8 cellular contexts compared by ENCODE assay signal in the genomic region with DNA sequence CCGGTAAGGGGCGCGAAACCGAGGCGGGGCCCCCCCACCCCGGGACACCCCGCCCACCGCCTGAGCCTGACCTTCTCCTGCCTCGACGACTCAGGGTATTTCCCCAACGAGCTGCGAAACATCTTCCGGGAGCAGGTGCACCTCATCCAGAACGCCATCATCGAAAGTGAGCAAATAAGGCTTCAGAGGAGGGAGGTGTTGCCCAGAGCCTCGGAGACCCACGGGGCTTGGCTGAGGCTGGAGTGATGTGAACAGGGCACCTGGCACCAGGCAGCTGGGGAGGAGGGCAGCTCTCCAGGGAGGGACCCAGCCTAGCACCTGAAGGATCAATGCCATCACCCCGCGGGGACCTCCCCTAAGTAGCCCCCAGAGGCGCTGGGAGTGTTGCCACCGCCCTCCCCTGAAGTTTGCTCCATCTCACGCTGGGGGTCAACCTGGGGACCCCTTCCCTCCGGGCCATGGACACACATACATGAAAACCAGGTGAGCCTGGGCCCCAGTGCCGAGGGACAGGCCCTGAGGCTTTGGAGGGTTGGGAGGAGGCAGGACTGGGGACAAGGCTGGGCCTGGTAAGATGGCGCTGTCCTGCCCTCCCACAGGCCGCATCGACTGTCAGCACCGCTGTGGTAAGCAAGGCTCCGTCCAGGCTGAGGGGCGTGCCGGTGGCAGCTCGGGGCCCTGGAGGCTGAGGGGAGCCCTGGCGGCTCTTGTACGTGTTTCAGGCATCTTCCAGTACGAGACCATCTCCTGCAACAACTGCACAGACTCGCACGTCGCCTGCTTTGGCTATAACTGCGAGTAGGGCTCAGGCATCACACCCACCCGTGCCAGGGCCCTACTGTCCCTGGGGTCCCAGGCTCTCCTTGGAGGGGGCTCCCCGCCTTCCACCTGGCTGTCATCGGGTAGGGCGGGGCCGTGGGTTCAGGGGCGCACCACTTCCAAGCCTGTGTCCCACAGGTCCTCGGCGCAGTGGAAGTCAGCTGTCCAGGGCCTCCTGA. TPM values are rescaled to one million over a fixed set of nuclear protein-coding genes. Genes with fewer than 3 reads are reported as not detected.
DNase-seq lines count a peak whose midpoint lies in the region; ATAC-seq, FAIRE-seq and TF ChIP-seq lines count a peak whose summit lies in the region.

No MANE protein-coding gene starts in this region.

- no peak for TF ChIP-seq CTCF in kidney (IDR thresholded peaks at IDR 0.05; ENCODE audit: borderline replicate concordance, extremely low read depth, insufficient read depth)

- H3K9ac ChIP-seq in iPS-15b (ENCODE audit: low read depth, low read length) (no peak overlapping the region), kidney (ENCODE audit: low read length in 2 of 2) (no peak overlapping the region)

- no peak for TF ChIP-seq POLR2A in GM18505 (IDR thresholded peaks at IDR 0.05; ENCODE audit: borderline replicate concordance, extremely low read depth, insufficient read depth, insufficient read length)

- H3K9me3 ChIP-seq in KOPT-K1 (ENCODE audit: insufficient read depth, low read length, poor library complexity, severe bottlenecking) (no peaks in the 10 kb centered on the region), iPS-15b (ENCODE audit: control insufficient read depth, insufficient read depth, low read length) (no peaks in the 10 kb centered on the region), kidney (ENCODE audit: control insufficient read depth in 1 of 2, low read length in 2 of 2) (no peaks in the 10 kb centered on the region)

- peak overlapping the region; percentile 55 for H3K4me3 ChIP-seq in iPS-15b (ENCODE audit: low read depth, low read length)
- H3K4me3 ChIP-seq in kidney (ENCODE audit: low read length in 2 of 2), result peak overlapping the region in 1 of 2 donors; percentile 65

- peaks cover 57% of the 10 kb centered on the region for H3K36me3 Mint-ChIP-seq in stimulated activated effector memory CD8-positive, alpha-beta T cell treated with anti-CD3 and anti-CD28 coated beads, Interleukin-12 subunit alpha, Interleukin-12 subunit beta, amount 100 ng/mL, for 72 hours

- intact Hi-C loops in kidney (cut with DNase I), result no loop called here

- FAIRE-seq in kidney (lab: Jason Lieb, UNC), result no peak

- H3K4me1 ChIP-seq in iPS-15b (ENCODE audit: control insufficient read depth, insufficient read depth, low read length), result no peaks in the 10 kb centered on the region
- H3K4me1 ChIP-seq in kidney (ENCODE audit: control insufficient read depth in 1 of 2, insufficient read depth in 1 of 2, low read depth in 1 of 2, low read length in 2 of 2), result peaks cover 8 to 15% of the 10 kb centered on the region in 2 donors

- H3K36me3 ChIP-seq in KOPT-K1 (ENCODE audit: insufficient read depth, low read length), result peaks cover 38% of the 10 kb centered on the region
- peaks cover 31% of the 10 kb centered on the region for H3K36me3 ChIP-seq in iPS-15b (ENCODE audit: control insufficient read depth, insufficient read depth, low read length)
- H3K36me3 ChIP-seq in kidney (ENCODE audit: control insufficient read depth in 1 of 2, insufficient read depth in 2 of 2, low read length in 2 of 2), result peaks cover 6 to 17% of the 10 kb centered on the region in 2 donors

- H3K4me1 Mint-ChIP-seq in stimulated activated effector memory CD8-positive, alpha-beta T cell treated with anti-CD3 and anti-CD28 coated beads, Interleukin-12 subunit alpha, Interleukin-12 subunit beta, amount 100 ng/mL, for 72 hours, result peaks cover 35% of the 10 kb centered on the region

- H3K4me3 Mint-ChIP-seq in stimulated activated effector memory CD8-positive, alpha-beta T cell treated with anti-CD3 and anti-CD28 coated beads, Interleukin-12 subunit alpha, Interleukin-12 subunit beta, amount 100 ng/mL, for 72 hours, result peak overlapping the region; percentile 98

- peak; percentile 0 for ATAC-seq in GM18505 (IDR thresholded peaks at IDR 0.05; ENCODE audit: unreplicated experiment)
- peak; percentile 1 for ATAC-seq in stimulated activated effector memory CD8-positive, alpha-beta T cell treated with anti-CD3 and anti-CD28 coated beads, Interleukin-12 subunit alpha, Interleukin-12 subunit beta, amount 100 ng/mL, for 72 hours

- H3K9me3 Mint-ChIP-seq in stimulated activated effector memory CD8-positive, alpha-beta T cell treated with anti-CD3 and anti-CD28 coated beads, Interleukin-12 subunit alpha, Interleukin-12 subunit beta, amount 100 ng/mL, for 72 hours, result no peaks in the 10 kb centered on the region

- peak overlapping the region; percentile 76 for H3K27ac Mint-ChIP-seq in stimulated activated effector memory CD8-positive, alpha-beta T cell treated with anti-CD3 and anti-CD28 coated beads, Interleukin-12 subunit alpha, Interleukin-12 subunit beta, amount 100 ng/mL, for 72 hours

- H3K27ac ChIP-seq in KOPT-K1 (ENCODE audit: low read depth, low read length, poor library complexity, severe bottlenecking), result peak overlapping the region; percentile 21
- peak overlapping the region in 1 of 2 donors; percentile 59 for H3K27ac ChIP-seq in kidney (ENCODE audit: low read depth in 2 of 2, low read length in 2 of 2)

- no peaks in the 10 kb centered on the region for H3K27me3 ChIP-seq in iPS-15b (ENCODE audit: control insufficient read depth, insufficient read depth, low read length)

- peak; percentile 25 for DNase-seq in activated effector memory CD4-positive, alpha-beta T cell treated with Interleukin-2 at 50 U/mL for 16 hours
- peak in 1 of 2 donors; percentile 18 for DNase-seq in stimulated activated effector memory CD8-positive, alpha-beta T cell treated with anti-CD3 and anti-CD28 coated beads, Interleukin-12 subunit alpha, Interleukin-12 subunit beta, amount 100 ng/mL, for 72 hours (ENCODE audit: low spot score in 2 of 2)
- no peak for DNase-seq in SW480 (ENCODE audit: low spot score)
- no peak for DNase-seq in kidney
- DNase-seq in iPS-NIHi11 (ENCODE audit: low spot score), result no peak

RNA-seq across cellular contexts. Expression of a gene that starts 0.9 kb away (rescaled TPM):
- total RNA-seq in kidney, result 4.3 TPM
- polyA plus RNA-seq in kidney (ENCODE audit: insufficient read depth, low read depth, low replicate concordance), result 8.9 TPM

RNA-seq across cellular contexts. Expression of a gene that starts 1.5 kb away (rescaled TPM):
- 59.7 TPM for total RNA-seq in kidney
- 16.9 TPM for polyA plus RNA-seq in kidney (ENCODE audit: insufficient read depth, low read depth, low replicate concordance)

RNA-seq across cellular contexts. Expression of a gene that starts 46.6 kb away (rescaled TPM):
- 190 TPM for total RNA-seq in kidney
- 67.2 TPM for polyA plus RNA-seq in kidney (ENCODE audit: insufficient read depth, low read depth, low replicate concordance)

RNA-seq across cellular contexts. Expression of a gene that starts 53.7 kb away (rescaled TPM):
- total RNA-seq in kidney, result 125 TPM
- polyA plus RNA-seq in kidney (ENCODE audit: insufficient read depth, low read depth, low replicate concordance), result 68.4 TPM
